2 cellular contexts compared by ENCODE assay signal in the genomic region with DNA sequence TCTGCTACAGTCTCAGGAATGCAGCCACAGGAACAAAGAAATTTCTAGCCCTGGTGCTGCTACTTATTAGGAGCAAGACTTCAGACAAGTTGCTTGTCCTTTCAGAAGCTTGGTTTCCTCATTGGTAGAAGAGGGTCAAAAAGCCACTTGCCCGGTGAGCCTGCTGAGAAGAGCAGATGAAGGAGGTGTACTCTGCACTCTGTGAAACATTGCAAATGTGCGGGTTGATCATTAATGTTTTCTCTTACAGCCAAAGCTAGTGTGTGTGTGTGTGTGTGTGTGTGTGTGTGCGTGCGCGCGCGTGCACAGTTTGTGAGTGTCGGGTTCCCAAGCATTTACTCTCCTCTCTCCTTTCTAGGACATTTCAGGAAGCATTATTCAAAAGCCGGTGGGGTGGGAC.
TF ChIP-seq lines count a peak whose summit lies in the region.

No MANE protein-coding gene starts in this region.

TF ChIP-seq in K562, 482 proteins besides CTCF, POLR2A, EP300 and RAD21 (continued from another document):
- TF ChIP-seq ESRRB (CRISPR knock-in tag; IDR thresholded peaks at IDR 0.05; ENCODE audit: borderline replicate concordance) (no peak), ZNF133 (CRISPR knock-in tag; IDR thresholded peaks at IDR 0.05) (no peak), SMAD3 (CRISPR knock-in tag; conservative IDR thresholded peaks at IDR 0.05) (no peak), ZNF165 (CRISPR knock-in tag; IDR thresholded peaks at IDR 0.05; ENCODE audit: borderline replicate concordance) (no peak), NCOA4 (IDR thresholded peaks at IDR 0.05; ENCODE audit: partially characterized antibody) (no peak), TFAM (CRISPR knock-in tag; conservative IDR thresholded peaks at IDR 0.05) (no peak), SAFB2 (IDR thresholded peaks at IDR 0.05; ENCODE audit: borderline replicate concordance, low read depth, low read length, severe bottlenecking) (no peak), YY1 (IDR thresholded peaks at IDR 0.05; ENCODE audit: borderline replicate concordance in 1 of 3, control insufficient read depth in 1 of 3, extremely low read depth in 1 of 3, insufficient read depth in 3 of 3, insufficient read length in 1 of 3, insufficient replicate concordance in 2 of 3, low read depth in 1 of 3, low read length in 2 of 3) (no peak), ZNF444 (CRISPR knock-in tag; IDR thresholded peaks at IDR 0.05) (no peak), CC2D1A (IDR thresholded peaks at IDR 0.05) (no peak)
- TF ChIP-seq, protein P1, sequence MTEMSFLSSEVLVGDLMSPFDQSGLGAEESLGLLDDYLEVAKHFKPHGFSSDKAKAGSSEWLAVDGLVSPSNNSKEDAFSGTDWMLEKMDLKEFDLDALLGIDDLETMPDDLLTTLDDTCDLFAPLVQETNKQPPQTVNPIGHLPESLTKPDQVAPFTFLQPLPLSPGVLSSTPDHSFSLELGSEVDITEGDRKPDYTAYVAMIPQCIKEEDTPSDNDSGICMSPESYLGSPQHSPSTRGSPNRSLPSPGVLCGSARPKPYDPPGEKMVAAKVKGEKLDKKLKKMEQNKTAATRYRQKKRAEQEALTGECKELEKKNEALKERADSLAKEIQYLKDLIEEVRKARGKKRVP (CRISPR knock-in tag; IDR thresholded peaks at IDR 0.05) = no peak
- TF ChIP-seq, protein P2, sequence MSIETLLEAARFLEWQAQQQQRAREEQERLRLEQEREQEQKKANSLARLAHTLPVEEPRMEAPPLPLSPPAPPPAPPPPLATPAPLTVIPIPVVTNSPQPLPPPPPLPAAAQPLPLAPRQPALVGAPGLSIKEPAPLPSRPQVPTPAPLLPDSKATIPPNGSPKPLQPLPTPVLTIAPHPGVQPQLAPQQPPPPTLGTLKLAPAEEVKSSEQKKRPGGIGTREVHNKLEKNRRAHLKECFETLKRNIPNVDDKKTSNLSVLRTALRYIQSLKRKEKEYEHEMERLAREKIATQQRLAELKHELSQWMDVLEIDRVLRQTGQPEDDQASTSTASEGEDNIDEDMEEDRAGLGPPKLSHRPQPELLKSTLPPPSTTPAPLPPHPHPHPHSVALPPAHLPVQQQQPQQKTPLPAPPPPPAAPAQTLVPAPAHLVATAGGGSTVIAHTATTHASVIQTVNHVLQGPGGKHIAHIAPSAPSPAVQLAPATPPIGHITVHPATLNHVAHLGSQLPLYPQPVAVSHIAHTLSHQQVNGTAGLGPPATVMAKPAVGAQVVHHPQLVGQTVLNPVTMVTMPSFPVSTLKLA (conservative IDR thresholded peaks at IDR 0.05) = no peak
TF ChIP-seq in K562: peak in this region for 0.

TF ChIP-seq in liver, 16 proteins besides CTCF, POLR2A, EP300 and RAD21 (continued from another document):
- TF ChIP-seq HNF4G (IDR thresholded peaks at IDR 0.05) = peak; percentile 82
- TF ChIP-seq, protein P3, sequence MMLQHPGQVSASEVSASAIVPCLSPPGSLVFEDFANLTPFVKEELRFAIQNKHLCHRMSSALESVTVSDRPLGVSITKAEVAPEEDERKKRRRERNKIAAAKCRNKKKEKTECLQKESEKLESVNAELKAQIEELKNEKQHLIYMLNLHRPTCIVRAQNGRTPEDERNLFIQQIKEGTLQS (IDR thresholded peaks at IDR 0.05) = peak; percentile 35
- TF ChIP-seq FOXA2 (IDR thresholded peaks at IDR 0.05) = peak; percentile 68
- peak; percentile 62 for TF ChIP-seq FOXA1 (IDR thresholded peaks at IDR 0.05)
- TF ChIP-seq, protein P4, sequence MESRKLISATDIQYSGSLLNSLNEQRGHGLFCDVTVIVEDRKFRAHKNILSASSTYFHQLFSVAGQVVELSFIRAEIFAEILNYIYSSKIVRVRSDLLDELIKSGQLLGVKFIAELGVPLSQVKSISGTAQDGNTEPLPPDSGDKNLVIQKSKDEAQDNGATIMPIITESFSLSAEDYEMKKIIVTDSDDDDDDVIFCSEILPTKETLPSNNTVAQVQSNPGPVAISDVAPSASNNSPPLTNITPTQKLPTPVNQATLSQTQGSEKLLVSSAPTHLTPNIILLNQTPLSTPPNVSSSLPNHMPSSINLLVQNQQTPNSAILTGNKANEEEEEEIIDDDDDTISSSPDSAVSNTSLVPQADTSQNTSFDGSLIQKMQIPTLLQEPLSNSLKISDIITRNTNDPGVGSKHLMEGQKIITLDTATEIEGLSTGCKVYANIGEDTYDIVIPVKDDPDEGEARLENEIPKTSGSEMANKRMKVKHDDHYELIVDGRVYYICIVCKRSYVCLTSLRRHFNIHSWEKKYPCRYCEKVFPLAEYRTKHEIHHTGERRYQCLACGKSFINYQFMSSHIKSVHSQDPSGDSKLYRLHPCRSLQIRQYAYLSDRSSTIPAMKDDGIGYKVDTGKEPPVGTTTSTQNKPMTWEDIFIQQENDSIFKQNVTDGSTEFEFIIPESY (IDR thresholded peaks at IDR 0.05) = peak; percentile 56
- TF ChIP-seq RXRA (IDR thresholded peaks at IDR 0.05) = peak; percentile 77 to 84
- TF ChIP-seq TAF1 (conservative IDR thresholded peaks at IDR 0.05) = no peak
- TF ChIP-seq, protein P5, sequence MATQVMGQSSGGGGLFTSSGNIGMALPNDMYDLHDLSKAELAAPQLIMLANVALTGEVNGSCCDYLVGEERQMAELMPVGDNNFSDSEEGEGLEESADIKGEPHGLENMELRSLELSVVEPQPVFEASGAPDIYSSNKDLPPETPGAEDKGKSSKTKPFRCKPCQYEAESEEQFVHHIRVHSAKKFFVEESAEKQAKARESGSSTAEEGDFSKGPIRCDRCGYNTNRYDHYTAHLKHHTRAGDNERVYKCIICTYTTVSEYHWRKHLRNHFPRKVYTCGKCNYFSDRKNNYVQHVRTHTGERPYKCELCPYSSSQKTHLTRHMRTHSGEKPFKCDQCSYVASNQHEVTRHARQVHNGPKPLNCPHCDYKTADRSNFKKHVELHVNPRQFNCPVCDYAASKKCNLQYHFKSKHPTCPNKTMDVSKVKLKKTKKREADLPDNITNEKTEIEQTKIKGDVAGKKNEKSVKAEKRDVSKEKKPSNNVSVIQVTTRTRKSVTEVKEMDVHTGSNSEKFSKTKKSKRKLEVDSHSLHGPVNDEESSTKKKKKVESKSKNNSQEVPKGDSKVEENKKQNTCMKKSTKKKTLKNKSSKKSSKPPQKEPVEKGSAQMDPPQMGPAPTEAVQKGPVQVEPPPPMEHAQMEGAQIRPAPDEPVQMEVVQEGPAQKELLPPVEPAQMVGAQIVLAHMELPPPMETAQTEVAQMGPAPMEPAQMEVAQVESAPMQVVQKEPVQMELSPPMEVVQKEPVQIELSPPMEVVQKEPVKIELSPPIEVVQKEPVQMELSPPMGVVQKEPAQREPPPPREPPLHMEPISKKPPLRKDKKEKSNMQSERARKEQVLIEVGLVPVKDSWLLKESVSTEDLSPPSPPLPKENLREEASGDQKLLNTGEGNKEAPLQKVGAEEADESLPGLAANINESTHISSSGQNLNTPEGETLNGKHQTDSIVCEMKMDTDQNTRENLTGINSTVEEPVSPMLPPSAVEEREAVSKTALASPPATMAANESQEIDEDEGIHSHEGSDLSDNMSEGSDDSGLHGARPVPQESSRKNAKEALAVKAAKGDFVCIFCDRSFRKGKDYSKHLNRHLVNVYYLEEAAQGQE (IDR thresholded peaks at IDR 0.05) = peak; percentile 78
- peak; percentile 65 to 87 for TF ChIP-seq JUND (IDR thresholded peaks at IDR 0.05)
- TF ChIP-seq HNF4A (conservative IDR thresholded peaks at IDR 0.05) = peak; percentile 91 to 92
- TF ChIP-seq EGR1 (IDR thresholded peaks at IDR 0.05; ENCODE audit: low read depth in 2 of 2) = no peak
- peak; percentile 82 for TF ChIP-seq SP1 (IDR thresholded peaks at IDR 0.05)
